In the genomic region with DNA sequence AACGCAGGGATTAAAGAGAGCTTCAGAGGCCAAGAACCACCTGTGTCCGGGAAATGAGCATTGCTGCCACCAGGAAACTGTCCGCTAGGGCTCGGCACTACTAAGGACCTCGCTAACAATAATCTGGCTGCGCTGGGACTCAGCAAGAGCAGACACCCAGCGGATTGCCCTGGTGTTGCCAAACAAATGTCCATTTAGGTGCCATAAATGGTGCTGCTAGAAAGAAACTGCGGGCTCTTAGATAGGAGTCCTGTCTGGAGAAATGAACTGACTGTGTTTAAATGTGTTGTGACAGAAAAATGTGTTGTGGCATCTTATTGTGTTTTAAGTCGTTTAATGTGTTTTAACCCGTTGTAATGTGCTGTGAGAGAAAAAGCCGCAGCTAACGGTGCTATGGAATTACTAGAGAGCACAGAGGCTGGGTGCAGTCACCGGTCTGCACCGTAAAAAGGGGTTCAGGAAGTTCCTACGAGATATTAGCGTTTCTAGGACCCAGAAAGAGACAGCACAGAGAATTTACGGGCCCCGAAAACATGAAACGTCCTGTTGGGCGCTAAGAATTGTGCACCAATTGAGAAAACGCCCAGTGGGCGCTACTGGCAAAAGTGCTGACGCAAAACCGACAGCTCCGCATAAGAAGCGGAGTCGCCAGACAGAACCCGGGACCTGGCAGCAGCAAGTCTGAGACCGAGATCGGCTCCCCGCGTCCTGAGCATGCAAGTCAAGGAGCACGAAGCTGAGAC, we compare ENCODE assay signal across 8 cellular contexts.
DNase-seq lines count a peak whose midpoint lies in the region; ATAC-seq and TF ChIP-seq lines count a peak whose summit lies in the region.

No MANE protein-coding gene starts in this region.

- no peaks in the 10 kb centered on the region for H3K27me3 Mint-ChIP-seq in activated T-cell treated with anti-CD3 and anti-CD28 coated beads, Interleukin-2, amount 50 U/mL, for 24 hours

- no peaks in the 10 kb centered on the region for H3K9me2 ChIP-seq in OCI-LY1 (ENCODE audit: low read depth, low read length)

- TF ChIP-seq CTCF in OCI-LY1 (IDR thresholded peaks at IDR 0.05; ENCODE audit: low read length) (peak; percentile 39; the same call in 1 of the 2 replicates), fibroblast of mammary gland (conservative IDR thresholded peaks at IDR 0.05; ENCODE audit: control insufficient read depth, insufficient read depth, low read depth, low read length) (peak; percentile 21), psoas muscle (IDR thresholded peaks at IDR 0.05) (no peak)

- no peaks in the 10 kb centered on the region for H3K9me3 ChIP-seq in OCI-LY1 (ENCODE audit: low read length)
- no peaks in the 10 kb centered on the region for H3K9me3 ChIP-seq in psoas muscle

- H3K27ac ChIP-seq in OCI-LY1 (ENCODE audit: low read depth, low read length, poor library complexity, severe bottlenecking) (no peak overlapping the region), psoas muscle (peak overlapping the region; percentile 81)

- H3K27me3 ChIP-seq in OCI-LY1 (ENCODE audit: insufficient read depth, low read length) (no peaks in the 10 kb centered on the region; the same call in 1 of the 2 replicates), psoas muscle (ENCODE audit: insufficient read depth in 3 of 3, low read length in 2 of 3) (peaks cover 10 to 91% (median 45%) of the 10 kb centered on the region in 3 donors)

- no peaks in the 10 kb centered on the region for H3F3A ChIP-seq in OCI-LY1 (ENCODE audit: insufficient read depth, low read length)

- ATAC-seq in HG02938 (IDR thresholded peaks at IDR 0.05; ENCODE audit: unreplicated experiment) (peak; percentile 66), psoas muscle (peak; percentile 31 to 71 (median 62))

- DNase-seq in activated T-cell treated with anti-CD3 and anti-CD28 coated beads, Interleukin-2, amount 50 U/mL, for 24 hours = peak; percentile 59
- DNase-seq in fibroblast of mammary gland (ENCODE audit: low read depth) (peak; percentile 55), psoas muscle (peak; percentile 51 to 72), GOT3 (lab: John Stamatoyannopoulos, UW) (no peak), NCI-H526 treated with DMSO at 0.1 percent for 48 hours (lab: John Stamatoyannopoulos, UW) (no peak)

- peak; percentile 32 for TF ChIP-seq POLR2A in GM18526 (IDR thresholded peaks at IDR 0.05; ENCODE audit: extremely low read depth, insufficient read length)

- H3K9ac ChIP-seq in OCI-LY1 (ENCODE audit: low read length) = no peak overlapping the region

- peak overlapping the region; percentile 1 for H3K4me3 ChIP-seq in OCI-LY1 (ENCODE audit: low read depth, low read length, poor library complexity, severe bottlenecking)
- no peak overlapping the region for H3K4me3 ChIP-seq in fibroblast of mammary gland (ENCODE audit: control insufficient read depth, low read depth, low read length)
- peak overlapping the region; percentile 75 for H3K4me3 ChIP-seq in psoas muscle

- peak overlapping the region; percentile 25; the same call in 1 of the 2 replicates for H3K4me2 ChIP-seq in OCI-LY1 (ENCODE audit: low read length)

- peak overlapping the region; percentile 87 for H3K4me3 Mint-ChIP-seq in activated T-cell treated with anti-CD3 and anti-CD28 coated beads, Interleukin-2, amount 50 U/mL, for 24 hours

- peak overlapping the region; percentile 92 for H3K27ac Mint-ChIP-seq in activated T-cell treated with anti-CD3 and anti-CD28 coated beads, Interleukin-2, amount 50 U/mL, for 24 hours

- peaks cover 22% of the 10 kb centered on the region for H3K36me3 Mint-ChIP-seq in activated T-cell treated with anti-CD3 and anti-CD28 coated beads, Interleukin-2, amount 50 U/mL, for 24 hours (ENCODE audit: low read depth)

- 11 to 12% (median 12%) methylated on average over 33 of the region's 33 CpGs for WGBS in psoas muscle, 3 donors

- intact Hi-C loops in psoas muscle (cut with DNase I) = loop anchor here in 1 of 2 donors (1.0 to 5.0 kb wide), 2 partner anchors 43 to 93 kb away; partner anchors contain the start of gene ANXA2R

- H3K36me3 ChIP-seq in OCI-LY1 (ENCODE audit: insufficient read depth, low read length) = no peaks in the 10 kb centered on the region
- no peaks in the 10 kb centered on the region for H3K36me3 ChIP-seq in psoas muscle (ENCODE audit: insufficient read depth in 1 of 2, low read depth in 1 of 2)

- no peak overlapping the region for H2AFZ ChIP-seq in OCI-LY1 (ENCODE audit: low read length)

- H3K4me1 ChIP-seq in OCI-LY1 (ENCODE audit: insufficient read depth, low read length, severe bottlenecking) (peaks cover 32% of the 10 kb centered on the region), psoas muscle (peaks cover 34% of the 10 kb centered on the region)

- H4K20me1 ChIP-seq in OCI-LY1 (ENCODE audit: insufficient read depth, low read length) = no peaks in the 10 kb centered on the region

- no peaks in the 10 kb centered on the region for H3K79me2 ChIP-seq in OCI-LY1 (ENCODE audit: insufficient read depth, low read length)

- H3K4me1 Mint-ChIP-seq in activated T-cell treated with anti-CD3 and anti-CD28 coated beads, Interleukin-2, amount 50 U/mL, for 24 hours (ENCODE audit: low read depth) = peaks cover 37% of the 10 kb centered on the region

- peaks cover 10% of the 10 kb centered on the region for H3K9me3 Mint-ChIP-seq in activated T-cell treated with anti-CD3 and anti-CD28 coated beads, Interleukin-2, amount 50 U/mL, for 24 hours

Comparison
In these comparisons a context has a peak if more than half of its experiments do, and no peak if none do; other contexts are left out.
1. DNase-seq: peak in activated T-cell treated with anti-CD3 and anti-CD28 coated beads, Interleukin-2, amount 50 U/mL, for 24 hours (single experiment), fibroblast of mammary gland (single experiment) and psoas muscle (2 of 2); none in GOT3 (single experiment) and NCI-H526 treated with DMSO at 0.1 percent for 48 hours (single experiment).